8 cellular contexts compared by ENCODE assay signal in genomic region chr10:101889256-101890210, GRCh38. TPM values are rescaled to one million over a fixed set of nuclear protein-coding genes. Genes with fewer than 3 reads are reported as not detected.
A peak's percentile ranks its signal among the peaks of the same experiment; 100 is the strongest.
DNase-seq lines count a peak whose midpoint lies in the region; ATAC-seq and TF ChIP-seq lines count a peak whose summit lies in the region.

No MANE protein-coding gene starts in this region.

- no peaks in the 10 kb centered on the region for H3K27me3 ChIP-seq in ascending aorta

- no peak overlapping the region for H3K4me3 ChIP-seq in NB4 (ENCODE audit: low read depth, low read length)
- no peak overlapping the region for H3K4me3 ChIP-seq in ascending aorta

- peak; percentile 81 for DNase-seq in AG20443 (ENCODE audit: low spot score)
- DNase-seq in NB4 (ENCODE audit: low read depth), result peak; percentile 76
- DNase-seq in T1000 (lab: John Stamatoyannopoulos, UW), result peak; percentile 51
- peak in 1 of 2 donors; percentile 70 for DNase-seq in ascending aorta (ENCODE audit: low spot score in 2 of 2)
- DNase-seq in hippocampal formation (lab: John Stamatoyannopoulos, UW), result peak; percentile 62 to 80
- DNase-seq in smooth muscle cell of the brain vasculature (ENCODE audit: low read depth, low spot score), result peak; percentile 62

- H3K36me3 ChIP-seq in ascending aorta, result no peaks in the 10 kb centered on the region

- no peak for TF ChIP-seq POLR2A in NB4 (IDR thresholded peaks at IDR 0.05; ENCODE audit: extremely low read depth, insufficient read length)

- no peak overlapping the region for H3K27ac ChIP-seq in ascending aorta

- no peaks in the 10 kb centered on the region for H3K9me3 ChIP-seq in ascending aorta

- intact Hi-C loops in ascending aorta (cut with DNase I), result loop anchor here (1.0 kb wide), 1 partner anchor 121 kb away; no protein-coding TSS in a partner anchor

- H3K4me1 ChIP-seq in ascending aorta, result no peaks in the 10 kb centered on the region

- TF ChIP-seq CTCF in NB4 (IDR thresholded peaks at IDR 0.05; ENCODE audit: low read depth, low read length), result peak; percentile 94
- TF ChIP-seq CTCF in ascending aorta (IDR thresholded peaks at IDR 0.05), result peak; percentile 22 to 69 (median 65)

- peak; percentile 61 for ATAC-seq in GM18511 (IDR thresholded peaks at IDR 0.05; ENCODE audit: unreplicated experiment)
- no peak for ATAC-seq in GM21528 (IDR thresholded peaks at IDR 0.05; ENCODE audit: low FRiP score, unreplicated experiment)

RNA-seq across cellular contexts. Expression of gene KCNIP2, which starts 45.9 kb away (rescaled TPM):
- 1.1 TPM for total RNA-seq in ascending aorta
